In genomic region chr9:107435415-107435814, GRCh38 we compare ENCODE assay signal across 33 cellular contexts.
"Had no signal": no experiment of that assay in that cellular context is flagged by ENCODE, and none has a peak within 500 bp of the region (broad histone marks: within the 10 kb centered on the region; RNA-seq: fewer than 3 reads in every experiment).

No MANE protein-coding gene starts in this region.

- ATAC-seq: activated CD8-positive, alpha-beta T cell treated with anti-CD3 and anti-CD28 coated beads for 36 hours; activated naive CD4-positive, alpha-beta T cell treated with anti-CD3 and anti-CD28 coated beads, Interleukin-2, amount 50 U/mL, for 72 hours; activated T-cell treated with anti-CD3 and anti-CD28 coated beads, Interleukin-2, amount 50 U/mL, for 4 hours; activated T-cell treated with anti-CD3 and anti-CD28 coated beads, Interleukin-2, amount 50 U/mL, for 72 hours; activated T-helper 17 cell treated with anti-CD3 and anti-CD28 coated beads, Interleukin-2, amount 50 U/mL, for 72 hours; body of pancreas had no signal

- DNase-seq: activated B cell treated with CpG ODN at 0.5 μM for 24 hours; activated CD4-positive, alpha-beta memory T cell treated with anti-CD3 and anti-CD28 coated beads for 36 hours; activated CD4-positive, alpha-beta T cell treated with anti-CD3 and anti-CD28 coated beads for 4 hours; activated CD4-positive, alpha-beta T cell treated with anti-CD3 and anti-CD28 coated beads, Interleukin-2, amount 10 ng/mL, durations not matched to agents 24 days and 14 days; activated CD4-positive, alpha-beta T cell treated with anti-CD3 and anti-CD28 coated beads, Interleukin-2, amount 50 U/mL, for 1 hour; activated CD4-positive, alpha-beta T cell treated with anti-CD3 and anti-CD28 coated beads, Interleukin-2, amount 50 U/mL, for 4 hours; activated CD4-positive, CD25-positive, alpha-beta regulatory T cell treated with anti-CD3 and anti-CD28 coated beads, Interleukin-2, amount 50 U/mL, for 72 hours; activated CD8-positive, alpha-beta memory T cell treated with anti-CD3 and anti-CD28 coated beads, Interleukin-2, amount 50 U/mL, for 4 hours; activated CD8-positive, alpha-beta T cell treated with anti-CD3 and anti-CD28 coated beads for 36 hours; activated effector memory CD4-positive, alpha-beta T cell treated with anti-CD3 and anti-CD28 coated beads, Interleukin-2, amount 50 U/mL, for 16 hours; activated gamma-delta T cell treated with Interleukin-2 at 50 U/mL for 16 hours; activated naive CD4-positive, alpha-beta T cell; activated naive CD4-positive, alpha-beta T cell treated with anti-CD3 and anti-CD28 coated beads for 36 hours; activated naive CD4-positive, alpha-beta T cell treated with anti-CD3 and anti-CD28 coated beads, Interleukin-2, amount 50 U/mL, for 16 hours; activated naive CD8-positive, alpha-beta T cell treated with anti-CD3 and anti-CD28 coated beads for 36 hours; activated T-cell treated with anti-CD3 and anti-CD28 coated beads for 4 hours; activated T-cell treated with anti-CD3 and anti-CD28 coated beads, Interleukin-2, amount 50 U/mL, for 1 hour; activated T-cell treated with anti-CD3 and anti-CD28 coated beads, Interleukin-2, amount 50 U/mL, for 4 hours; activated T-cell treated with anti-CD3 and anti-CD28 coated beads, Interleukin-2, amount 50 U/mL, for 72 hours; adrenal gland; amniotic stem cell; aorta; body of pancreas; brain microvascular endothelial cell; caudate nucleus; cerebellar nuclear complex; colonic mucosa; T-helper 2 cell; T-helper 9 cell had no signal

- FAIRE-seq: astrocyte had no signal

- H3K9me3 ChIP-seq: adrenal gland, body of pancreas, breast epithelium, colonic mucosa had no signal

- H3K36me3 ChIP-seq: adrenal gland, brain microvascular endothelial cell, breast epithelium, colonic mucosa had no signal

- H3K4me1 ChIP-seq: adrenal gland, body of pancreas, breast epithelium, colonic mucosa had no signal

- H3K27me3 ChIP-seq: adrenal gland, body of pancreas, brain microvascular endothelial cell, breast epithelium, colonic mucosa had no signal

- H3K27ac ChIP-seq: adrenal gland, body of pancreas, brain microvascular endothelial cell, breast epithelium, colonic mucosa had no signal

- H3K4me3 ChIP-seq: adrenal gland, body of pancreas, breast epithelium, colonic mucosa had no signal
